ENCODE assay signal across 28 cellular contexts in genomic region chr12:57158665-57159064, GRCh38. TPM values are rescaled to one million over a fixed set of nuclear protein-coding genes. Genes with fewer than 3 reads are reported as not detected.
DNase-seq lines count a peak whose midpoint lies in the region; ATAC-seq and TF ChIP-seq lines count a peak whose summit lies in the region.
"Had no signal": no experiment of that assay in that cellular context is flagged by ENCODE, and none has a peak within 500 bp of the region (broad histone marks: within the 10 kb centered on the region; RNA-seq: fewer than 3 reads in every experiment).

No MANE protein-coding gene starts in this region.

- ATAC-seq in HG02763 (IDR thresholded peaks at IDR 0.05; ENCODE audit: unreplicated experiment) = no peak

- TF ChIP-seq POLR2A in suprapubic skin (IDR thresholded peaks at IDR 0.05) = no peak

- H3K4me1 ChIP-seq in HEK293 (ENCODE audit: control insufficient read depth, insufficient read depth, low read length) (no peaks in the 10 kb centered on the region), ascending aorta (peaks cover 6 to 12% of the 10 kb centered on the region in 2 donors), left ventricle myocardium inferior (peaks cover 25% of the 10 kb centered on the region), suprapubic skin (peaks cover 17% of the 10 kb centered on the region)
- H3K4me1 ChIP-seq: uterus had no signal

- 60% methylated on average over 4 of the region's 4 CpGs for WGBS in suprapubic skin

- POLR2A ChIA-PET in HEK293 (lab: Yijun Ruan, JAX) = interaction anchor here (1.0 kb wide), 1 partner anchor 12 kb away, joined by 3 read pairs; the partner anchor contains the start of gene LRP1-AS

- TF ChIP-seq CTCF in HEK293 (tag by site-specific recombination; IDR thresholded peaks at IDR 0.05) (no peak), ascending aorta (IDR thresholded peaks at IDR 0.05) (no peak), left ventricle myocardium inferior (IDR thresholded peaks at IDR 0.05; ENCODE audit: borderline replicate concordance) (no peak), suprapubic skin (IDR thresholded peaks at IDR 0.05) (no peak)

- H3K4me3 ChIP-seq in HEK293 (ENCODE audit: low read depth, low read length) = no peak overlapping the region
- H3K4me3 ChIP-seq in ascending aorta = no peak overlapping the region
- no peak overlapping the region for H3K4me3 ChIP-seq in left ventricle myocardium inferior
- no peak overlapping the region for H3K4me3 ChIP-seq in suprapubic skin
- H3K4me3 ChIP-seq: uterus had no signal

- no peak for TF ChIP-seq EP300 in suprapubic skin (IDR thresholded peaks at IDR 0.05)

- DNase-seq in ascending aorta (ENCODE audit: low spot score in 2 of 2) (no peak), left ventricle myocardium inferior (no peak), suprapubic skin (ENCODE audit: low spot score in 2 of 2) (no peak), SIG-M5 (lab: John Stamatoyannopoulos, UW) (no peak), DMS53 treated with DMSO at 0.1 percent for 48 hours (lab: John Stamatoyannopoulos, UW; ENCODE audit: unreplicated experiment) (no peak)
- DNase-seq: activated B cell treated with CpG ODN at 0.5 μM for 24 hours; activated CD4-positive, alpha-beta memory T cell treated with anti-CD3 and anti-CD28 coated beads for 36 hours; amniotic stem cell; CD8-positive, alpha-beta memory T cell; DMS79 treated with DMSO at 0.1 percent for 48 hours; H9; hypothalamus; islet precursor cell; KBM-7; MV-4-11; NCI-H1694 treated with DMSO at 0.1 percent for 48 hours; stimulated activated CD4-positive, alpha-beta T cell treated with anti-CD3 and anti-CD28 coated beads, Interleukin-12 subunit alpha, Interleukin-12 subunit beta, amount 100 ng/mL, for 4 hours; stimulated activated CD4-positive, alpha-beta T cell treated with anti-CD3 and anti-CD28 coated beads, Interleukin-4, amount 100 ng/mL, for 4 hours; stimulated activated naive CD8-positive, alpha-beta T cell treated with anti-CD3 and anti-CD28 coated beads, Interleukin-15, amount 100 ng/mL, for 72 hours; SW 1271; uterus had no signal

- CTCF ChIA-PET in HEK293 (lab: Yijun Ruan, JAX) = no interaction called here

- no peaks in the 10 kb centered on the region for H3K27me3 ChIP-seq in ascending aorta
- H3K27me3 ChIP-seq in left ventricle myocardium inferior (ENCODE audit: low read depth) = no peaks in the 10 kb centered on the region
- no peaks in the 10 kb centered on the region for H3K27me3 ChIP-seq in suprapubic skin
- H3K27me3 ChIP-seq: uterus had no signal

- H3K9me3 ChIP-seq in HEK293 (ENCODE audit: control insufficient read depth, insufficient read depth, low read depth, low read length) (no peaks in the 10 kb centered on the region), ascending aorta (no peaks in the 10 kb centered on the region), left ventricle myocardium inferior (replicated peaks) (no peaks in the 10 kb centered on the region), suprapubic skin (no peaks in the 10 kb centered on the region)
- H3K9me3 ChIP-seq: uterus had no signal

- intact Hi-C loops in ascending aorta (cut with DNase I) = no loop called here
- intact Hi-C loops in left ventricle myocardium inferior (cut with micrococcal nuclease) = no loop called here

- H3K27ac ChIP-seq in HEK293 (ENCODE audit: extremely low read depth, low read depth, low read length) (no peak overlapping the region), ascending aorta (peak overlapping the region; percentile 26 to 48), left ventricle myocardium inferior (replicated peaks) (peak overlapping the region; percentile 30), suprapubic skin (peak overlapping the region; percentile 9)

- H3K36me3 ChIP-seq in HEK293 (ENCODE audit: control insufficient read depth in 2 of 2, insufficient read depth in 1 of 2, low read length in 2 of 2) = peaks cover 4 to 94% of the 10 kb centered on the region in 2 experiments; a peak in 1 of 3 replicates
- H3K36me3 ChIP-seq in ascending aorta = peaks cover 92 to 98% of the 10 kb centered on the region in 2 donors
- peaks cover 100% of the 10 kb centered on the region for H3K36me3 ChIP-seq in left ventricle myocardium inferior
- H3K36me3 ChIP-seq in suprapubic skin = peaks cover 80% of the 10 kb centered on the region
- H3K36me3 ChIP-seq: uterus had no signal

TF ChIP-seq in HEK293, 187 proteins besides CTCF, POLR2A, EP300 and RAD21 (continues in another document):
- TF ChIP-seq PATZ1 (tag by site-specific recombination; IDR thresholded peaks at IDR 0.05) (no peak), PRDM10 (tag by site-specific recombination; IDR thresholded peaks at IDR 0.05) (peak; percentile 34; the same call in 1 of the 2 replicates), ZNF221 (tag by site-specific recombination; IDR thresholded peaks at IDR 0.05; ENCODE audit: borderline replicate concordance) (no peak), WT1 (tag by site-specific recombination; IDR thresholded peaks at IDR 0.05) (no peak), REST (tag by site-specific recombination; IDR thresholded peaks at IDR 0.05) (no peak), ZBTB20 (tag by site-specific recombination; IDR thresholded peaks at IDR 0.05) (peak; percentile 34; the same call in 1 of the 2 replicates)

RNA-seq across cellular contexts. Expression of gene LRP1-AS, which starts 11.2 kb away (rescaled TPM):
- total RNA-seq in ascending aorta (not detected), left ventricle myocardium inferior (not detected), suprapubic skin (not detected)
- total RNA-seq: activated B cell treated with CpG ODN at 0.5 μM for 24 hours; activated CD4-positive, alpha-beta memory T cell treated with anti-CD3 and anti-CD28 coated beads for 36 hours; CD8-positive, alpha-beta memory T cell; epithelial cell of proximal tubule; frontal cortex; H9; HT-29; lung microvascular endothelial cell; pulmonary artery endothelial cell; uterus had no signal

RNA-seq across cellular contexts. Expression of gene LRP1, which starts 30.4 kb away (rescaled TPM):
- total RNA-seq in ascending aorta = 708 TPM
- total RNA-seq in left ventricle myocardium inferior = 61.0 TPM
- 100 to 1,000 TPM in 2 of 4 donors, 10 to 100 TPM in 2; 83.1 to 149 (median 106) TPM for total RNA-seq in suprapubic skin

RNA-seq across cellular contexts. Expression of gene STAT6, which starts 47.5 kb away (rescaled TPM):
- total RNA-seq in ascending aorta (188 TPM), left ventricle myocardium inferior (46.2 TPM), suprapubic skin (100 to 1,000 TPM; 140 to 348 (median 183) TPM)

RNA-seq across cellular contexts. Expression of gene NXPH4, which starts 57.9 kb away (rescaled TPM):
- total RNA-seq in ascending aorta (not detected), left ventricle myocardium inferior (0.44 TPM), suprapubic skin (10 to 100 TPM in 3 of 4 donors, 1 to 10 TPM in 1; 7.1 to 26.0 (median 18.3) TPM)
- total RNA-seq: epithelial cell of proximal tubule had no signal
